Comparison of ENCODE assay signal across 18 cellular contexts in the genomic region with DNA sequence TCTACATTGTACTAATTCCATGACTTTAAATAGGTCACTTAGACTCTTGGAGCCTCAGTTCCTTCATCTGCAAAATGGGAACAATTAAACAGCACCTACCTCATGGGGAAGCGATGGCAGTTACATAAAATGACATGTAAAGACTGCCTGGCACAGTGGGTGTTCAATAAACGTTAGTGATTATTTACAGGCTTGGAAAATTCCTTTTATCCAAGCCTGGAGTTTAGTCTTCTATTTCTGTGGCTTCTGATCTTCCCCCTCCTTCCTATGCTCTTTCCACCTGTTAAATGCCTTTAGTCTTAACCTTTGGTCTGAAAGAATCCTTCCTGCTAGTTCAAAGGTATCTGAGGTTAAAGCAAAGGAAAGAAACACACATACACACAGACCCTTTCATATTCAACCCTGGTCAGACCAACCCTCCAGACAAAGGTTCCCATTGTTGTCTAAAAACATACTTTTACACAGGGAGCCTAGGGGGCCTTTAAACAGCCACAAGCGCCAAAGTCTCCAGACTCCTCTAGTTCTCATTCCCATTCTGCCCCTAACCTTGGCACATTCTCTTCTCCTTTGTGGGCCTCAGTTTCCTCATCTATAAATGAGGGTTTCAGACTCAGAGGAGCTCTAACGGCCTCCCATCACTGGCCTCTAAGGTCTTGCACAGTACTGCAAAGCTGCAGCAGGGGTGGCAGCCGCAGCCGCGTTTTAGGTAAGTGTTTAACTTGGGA. TPM values are rescaled to one million over a fixed set of nuclear protein-coding genes. Genes with fewer than 3 reads are reported as not detected.
DNase-seq lines count a peak whose midpoint lies in the region; ATAC-seq, FAIRE-seq and TF ChIP-seq lines count a peak whose summit lies in the region.
"Had no signal": no experiment of that assay in that cellular context is flagged by ENCODE, and none has a peak within 500 bp of the region (broad histone marks: within the 10 kb centered on the region; RNA-seq: fewer than 3 reads in every experiment).

No MANE protein-coding gene starts in this region.

- no peaks in the 10 kb centered on the region for H3K36me3 ChIP-seq in Panc1 (ENCODE audit: control insufficient read depth, insufficient read depth, low read length)
- no peaks in the 10 kb centered on the region for H3K36me3 ChIP-seq in colonic mucosa
- no peaks in the 10 kb centered on the region for H3K36me3 ChIP-seq in mesodermal cell (ENCODE audit: control insufficient read depth, insufficient read depth, low read length)
- no peaks in the 10 kb centered on the region for H3K36me3 ChIP-seq in small intestine (ENCODE audit: control insufficient read depth in 2 of 2, insufficient read depth in 2 of 2, low read length in 2 of 2)

- H3K4me3 ChIP-seq in Panc1 (ENCODE audit: low read depth in 2 of 2, low read length in 2 of 2) (no peak overlapping the region), colonic mucosa (no peak overlapping the region), mesodermal cell (ENCODE audit: extremely low read depth, insufficient read depth, low read length, poor library complexity, severe bottlenecking) (no peak overlapping the region), small intestine (ENCODE audit: low read depth in 1 of 2, low read length in 2 of 2) (no peak overlapping the region)

- H3K36me3 Mint-ChIP-seq in stimulated activated naive B cell treated with anti-CD40 and anti-IgM and Interleukin-4, amounts not matched to agents 10 μg/mL and 1 μg/mL and 100 μg/mL, for 72 hours = no peaks in the 10 kb centered on the region

- peak; percentile 19; the same call in 1 of the 2 replicates for ATAC-seq in Panc1
- no peak for ATAC-seq in stimulated activated naive B cell treated with anti-CD40 and anti-IgM and Interleukin-4, amounts not matched to agents 10 μg/mL and 1 μg/mL and 100 μg/mL, for 72 hours (replicated peaks)
- ATAC-seq in GM18498 (IDR thresholded peaks at IDR 0.05; ENCODE audit: unreplicated experiment) = no peak
- ATAC-seq: activated T-cell treated with anti-CD3 and anti-CD28 coated beads, Interleukin-2, amount 50 U/mL, for 4 hours; naive thymus-derived CD4-positive, alpha-beta T cell had no signal

- H3K9me3 Mint-ChIP-seq in stimulated activated naive B cell treated with anti-CD40 and anti-IgM and Interleukin-4, amounts not matched to agents 10 μg/mL and 1 μg/mL and 100 μg/mL, for 72 hours = no peaks in the 10 kb centered on the region
- H3K9me3 Mint-ChIP-seq: activated T-cell treated with anti-CD3 and anti-CD28 coated beads, Interleukin-2, amount 50 U/mL, for 4 hours; naive thymus-derived CD4-positive, alpha-beta T cell had no signal

- CTCF ChIA-PET in Panc1 (lab: Charles Lee) = no interaction called here

- H3K4me3 Mint-ChIP-seq in stimulated activated naive B cell treated with anti-CD40 and anti-IgM and Interleukin-4, amounts not matched to agents 10 μg/mL and 1 μg/mL and 100 μg/mL, for 72 hours = no peak overlapping the region
- H3K4me3 Mint-ChIP-seq: activated T-cell treated with anti-CD3 and anti-CD28 coated beads, Interleukin-2, amount 50 U/mL, for 4 hours; naive thymus-derived CD4-positive, alpha-beta T cell had no signal

- no peak for FAIRE-seq in small intestine (lab: Jason Lieb, UNC)
- FAIRE-seq: endothelial cell of umbilical vein, islet of Langerhans had no signal

- H3K4me1 ChIP-seq in Panc1 (ENCODE audit: control insufficient read depth, insufficient read depth, low read length) = peaks cover 22% of the 10 kb centered on the region
- no peaks in the 10 kb centered on the region for H3K4me1 ChIP-seq in colonic mucosa
- peaks cover 35% of the 10 kb centered on the region for H3K4me1 ChIP-seq in mesodermal cell (ENCODE audit: control insufficient read depth, insufficient read depth, low read length, poor library complexity, severe bottlenecking)
- peaks cover 0 to 12% of the 10 kb centered on the region in 2 donors for H3K4me1 ChIP-seq in small intestine (ENCODE audit: control insufficient read depth in 2 of 2, insufficient read depth in 1 of 2, low read depth in 1 of 2, low read length in 1 of 2)

- peak overlapping the region; percentile 35 for H3K27ac ChIP-seq in Panc1 (ENCODE audit: low read length)
- H3K27ac ChIP-seq in colonic mucosa = peak overlapping the region; percentile 26
- H3K27ac ChIP-seq in mesodermal cell (ENCODE audit: low read depth, low read length, severe bottlenecking) = peak overlapping the region; percentile 32
- peak overlapping the region in 1 of 2 donors; percentile 32 for H3K27ac ChIP-seq in small intestine (ENCODE audit: low read depth in 1 of 2, low read length in 1 of 2)

- in situ Hi-C loops in Panc1 (cut with HindIII; ENCODE audit: low pct_unique_long_range_greater_than_20kb, low sequenced_read_pairs) = no loop called here

- POLR2A ChIA-PET in Panc1 (lab: Charles Lee) = no interaction called here

- intact Hi-C loops in Panc1 (cut with micrococcal nuclease; ENCODE audit: unreplicated experiment) = no loop called here
- intact Hi-C loops in colonic mucosa (cut with DNase I) = no loop called here

- no peaks in the 10 kb centered on the region for H3K4me1 Mint-ChIP-seq in stimulated activated naive B cell treated with anti-CD40 and anti-IgM and Interleukin-4, amounts not matched to agents 10 μg/mL and 1 μg/mL and 100 μg/mL, for 72 hours
- H3K4me1 Mint-ChIP-seq: naive thymus-derived CD4-positive, alpha-beta T cell had no signal

- BruUV-seq in Panc1 (replicated peaks; lab: Mats Ljungman, UMichigan) = no TSS peak

- H3K27me3 ChIP-seq in Panc1 (ENCODE audit: control insufficient read depth, insufficient read depth, low read length) (no peaks in the 10 kb centered on the region), colonic mucosa (no peaks in the 10 kb centered on the region), small intestine (ENCODE audit: control insufficient read depth in 2 of 2, insufficient read depth in 2 of 2, low read length in 2 of 2) (no peaks in the 10 kb centered on the region)

- peaks cover 9 to 10% of the 10 kb centered on the region in 2 donors for H3K27me3 Mint-ChIP-seq in stimulated activated naive B cell treated with anti-CD40 and anti-IgM and Interleukin-4, amounts not matched to agents 10 μg/mL and 1 μg/mL and 100 μg/mL, for 72 hours
- H3K27me3 Mint-ChIP-seq: naive thymus-derived CD4-positive, alpha-beta T cell had no signal

- 64 to 75% methylated on average over 3 to 4 of the region's 7 CpGs for WGBS in mesodermal cell (ENCODE audit: insufficient coverage in 2 of 2), 2 experiments
- 17 to 57% (median 38%) methylated on average over 7 of the region's 7 CpGs for WGBS in small intestine, 3 donors

- TF ChIP-seq CTCF in Panc1 (IDR thresholded peaks at IDR 0.05) (no peak), colonic mucosa (IDR thresholded peaks at IDR 0.05) (no peak)

- H3K9me3 ChIP-seq in Panc1 (ENCODE audit: control insufficient read depth, insufficient read depth, low read depth, low read length) (no peaks in the 10 kb centered on the region), colonic mucosa (no peaks in the 10 kb centered on the region), mesodermal cell (ENCODE audit: control insufficient read depth, low read length) (no peaks in the 10 kb centered on the region), small intestine (ENCODE audit: control insufficient read depth, low read depth) (no peaks in the 10 kb centered on the region)

- H3K27ac Mint-ChIP-seq in stimulated activated naive B cell treated with anti-CD40 and anti-IgM and Interleukin-4, amounts not matched to agents 10 μg/mL and 1 μg/mL and 100 μg/mL, for 72 hours = no peak overlapping the region
- H3K27ac Mint-ChIP-seq: naive thymus-derived CD4-positive, alpha-beta T cell had no signal

- DNase-seq in Panc1 (ENCODE audit: low read depth, low spot score) = no peak
- DNase-seq in colonic mucosa = no peak
- DNase-seq in small intestine = peak; percentile 51
- DNase-seq in stimulated activated naive B cell treated with anti-CD40 and anti-IgM and Interleukin-4, amounts not matched to agents 10 μg/mL and 1 μg/mL and 100 μg/mL, for 72 hours = no peak
- DNase-seq in germinal center (ENCODE audit: low spot score) = no peak
- DNase-seq: activated CD4-positive, alpha-beta T cell treated with anti-CD3 and anti-CD28 coated beads for 1 hour; activated naive CD4-positive, alpha-beta T cell treated with Interleukin-2 at 50 U/mL for 16 hours; activated T-cell treated with anti-CD3 and anti-CD28 coated beads, Interleukin-2, amount 50 U/mL, for 4 hours; caudate nucleus; DMS 273 treated with DMSO at 0.1 percent for 48 hours; hypothalamus; naive thymus-derived CD4-positive, alpha-beta T cell; NCI-H1417 treated with DMSO at 0.1 percent for 48 hours; NCI-H510A had no signal

- H3K9ac ChIP-seq in colonic mucosa (ENCODE audit: low read depth in 2 of 2, low read length in 2 of 2) = no peak overlapping the region

RNA-seq across cellular contexts. Expression of a gene that starts 21.4 kb away (rescaled TPM):
- total RNA-seq in Panc1 (2021; ENCODE audit: unreplicated experiment) (29.4 TPM), colonic mucosa (100 to 1,000 TPM in 1 of 2 donors, 10 to 100 TPM in 1; 17.6 to 150 TPM)
- 18.4 TPM for polyA plus RNA-seq in Panc1 (2012; ENCODE audit: insufficient read length)
- 22.8 TPM for polyA plus RNA-seq in mesodermal cell (2013, experiment 1 of 2)
- 20.8 TPM for polyA plus RNA-seq in mesodermal cell (2013, experiment 2 of 2)
- 10 to 100 TPM in 1 of 3 donors, 1 to 10 TPM in 2; 4.9 to 32.9 (median 7.3) TPM for polyA plus RNA-seq in small intestine
